In genomic region chr2:224630659-224631550, GRCh38 we compare ENCODE assay signal across 22 cellular contexts. TPM values are rescaled to one million over a fixed set of nuclear protein-coding genes. Genes with fewer than 3 reads are reported as not detected.
DNase-seq lines count a peak whose midpoint lies in the region; ATAC-seq, FAIRE-seq and TF ChIP-seq lines count a peak whose summit lies in the region.
"Had no signal": no experiment of that assay in that cellular context is flagged by ENCODE, and none has a peak within 500 bp of the region (broad histone marks: within the 10 kb centered on the region; RNA-seq: fewer than 3 reads in every experiment).

No MANE protein-coding gene starts in this region.

- H3K4me2 ChIP-seq in A549: no peak overlapping the region
- H3K4me2 ChIP-seq: BLaER1 treated with 17β-estradiol and CSF1 and Interleukin-3, amounts not matched to agents 10 nM and 100 nM had no signal

- H3K27me3 Mint-ChIP-seq in activated T-helper 2 cell treated with anti-CD3 and anti-CD28 coated beads, Interferon-gamma antibody, Interleukin-2, Interleukin-4, amounts not matched to agents 10 μg/mL and 5 μg/mL and 100 μg/mL, durations not matched to agents 14 hours and 24 hours and 36 hours (ENCODE audit: low read depth): no peaks in the 10 kb centered on the region

- H3K36me3 Mint-ChIP-seq in activated T-helper 2 cell treated with anti-CD3 and anti-CD28 coated beads, Interferon-gamma antibody, Interleukin-2, Interleukin-4, amounts not matched to agents 10 μg/mL and 5 μg/mL and 100 μg/mL, durations not matched to agents 14 hours and 24 hours and 36 hours (ENCODE audit: low read depth): no peaks in the 10 kb centered on the region
- H3K36me3 Mint-ChIP-seq: CD8-positive, alpha-beta memory T cell had no signal

- H3K9me3 Mint-ChIP-seq in activated T-helper 2 cell treated with anti-CD3 and anti-CD28 coated beads, Interferon-gamma antibody, Interleukin-2, Interleukin-4, amounts not matched to agents 10 μg/mL and 5 μg/mL and 100 μg/mL, durations not matched to agents 14 hours and 24 hours and 36 hours: no peaks in the 10 kb centered on the region
- H3K9me3 Mint-ChIP-seq: CD8-positive, alpha-beta memory T cell had no signal

- H3K27ac Mint-ChIP-seq in activated T-helper 2 cell treated with anti-CD3 and anti-CD28 coated beads, Interferon-gamma antibody, Interleukin-2, Interleukin-4, amounts not matched to agents 10 μg/mL and 5 μg/mL and 100 μg/mL, durations not matched to agents 14 hours and 24 hours and 36 hours: no peak overlapping the region
- H3K27ac Mint-ChIP-seq: CD8-positive, alpha-beta memory T cell; H9 had no signal

- no peaks in the 10 kb centered on the region for H3K9me3 ChIP-seq in A549
- H3K9me3 ChIP-seq in WERI-Rb-1 (ENCODE audit: severe bottlenecking): no peaks in the 10 kb centered on the region
- no peaks in the 10 kb centered on the region for H3K9me3 ChIP-seq in left ventricle myocardium inferior (replicated peaks)
- H3K9me3 ChIP-seq: BLaER1 treated with 17β-estradiol and CSF1 and Interleukin-3, amounts not matched to agents 10 nM and 100 nM had no signal

- TF ChIP-seq CTCF in A549 (IDR thresholded peaks at IDR 0.05): no peak
- no peak for TF ChIP-seq CTCF in WERI-Rb-1 (IDR thresholded peaks at IDR 0.05; ENCODE audit: low read depth, low read length)
- no peak for TF ChIP-seq CTCF in epithelial cell of esophagus (IDR thresholded peaks at IDR 0.05; ENCODE audit: insufficient read depth, low read depth, low read length, missing control alignments)
- TF ChIP-seq CTCF in left ventricle myocardium inferior (IDR thresholded peaks at IDR 0.05; ENCODE audit: borderline replicate concordance): no peak

- H3K4me3 ChIP-seq in A549: no peak overlapping the region
- no peak overlapping the region for H3K4me3 ChIP-seq in WERI-Rb-1 (ENCODE audit: low read depth, low read length)
- H3K4me3 ChIP-seq in epithelial cell of esophagus (ENCODE audit: low read length): no peak overlapping the region
- no peak overlapping the region for H3K4me3 ChIP-seq in left ventricle myocardium inferior
- H3K4me3 ChIP-seq: BLaER1 treated with 17β-estradiol and CSF1 and Interleukin-3, amounts not matched to agents 10 nM and 100 nM; SK-N-MC had no signal

- TF ChIP-seq POLR2A in A549 (IDR thresholded peaks at IDR 0.05; ENCODE audit: low read length): no peak

- H3K27ac ChIP-seq in A549 (no peak overlapping the region), WERI-Rb-1 (peak overlapping the region; percentile 13), left ventricle myocardium inferior (replicated peaks) (no peak overlapping the region)
- H3K27ac ChIP-seq: BLaER1 treated with 17β-estradiol and CSF1 and Interleukin-3, amounts not matched to agents 10 nM and 100 nM; SK-N-MC had no signal

- intact Hi-C loops in activated T-helper 2 cell treated with anti-CD3 and anti-CD28 coated beads, Interferon-gamma antibody, Interleukin-2, Interleukin-4, amounts not matched to agents 10 μg/mL and 5 μg/mL and 100 μg/mL, durations not matched to agents 14 hours and 24 hours and 36 hours (cut with micrococcal nuclease): no loop called here
- intact Hi-C loops in left ventricle myocardium inferior (cut with micrococcal nuclease): no loop called here

- ATAC-seq in A549 (peak; percentile 50 to 66; a peak in 5 of 6 replicates), esophagus mucosa (no peak)
- ATAC-seq: Panc1 had no signal

- whole genome bisulfite sequencing in A549 (ENCODE audit: missing lambda C conversion rate): 62% methylated on average over 6 of the region's 6 CpGs

- TF ChIP-seq EP300 in A549 (IDR thresholded peaks at IDR 0.05): no peak

- FAIRE-seq in A549 (lab: Jason Lieb, UNC): no peak
- FAIRE-seq: GM12892 had no signal

- no peak for TF ChIP-seq RAD21 in A549 (conservative IDR thresholded peaks at IDR 0.05 in 1 of 2, IDR thresholded peaks at IDR 0.05 in 1 of 2)

- POLR2A ChIA-PET in A549 (lab: Yijun Ruan, JAX): no interaction called here

- H3K4me1 ChIP-seq in A549: 0 out of 3 replicates have a peak, but pooled peaks cover 3% of the 10 kb centered on the region
- no peaks in the 10 kb centered on the region for H3K4me1 ChIP-seq in left ventricle myocardium inferior
- H3K4me1 ChIP-seq: BLaER1 treated with 17β-estradiol and CSF1 and Interleukin-3, amounts not matched to agents 10 nM and 100 nM had no signal

- H3K36me3 ChIP-seq in WERI-Rb-1: no peaks in the 10 kb centered on the region
- H3K36me3 ChIP-seq in left ventricle myocardium inferior: no peaks in the 10 kb centered on the region
- H3K36me3 ChIP-seq: BLaER1 treated with 17β-estradiol and CSF1 and Interleukin-3, amounts not matched to agents 10 nM and 100 nM had no signal

- DNase-seq in A549 (ENCODE audit: low read depth in 1 of 2, low spot score in 1 of 2) (no peak), M059J (ENCODE audit: low read depth) (peak; percentile 31), WERI-Rb-1 (peak; percentile 53), epithelial cell of esophagus (ENCODE audit: low read depth) (peak; percentile 70), NCI-H345 (lab: John Stamatoyannopoulos, UW) (no peak), left ventricle myocardium inferior (no peak)
- no peak for DNase-seq in activated T-helper 2 cell treated with anti-CD3 and anti-CD28 coated beads, Interferon-gamma antibody, Interleukin-2, Interleukin-4, amounts not matched to agents 10 μg/mL and 5 μg/mL and 100 μg/mL, durations not matched to agents 14 hours and 24 hours and 36 hours (ENCODE audit: low spot score)
- DNase-seq: CD8-positive, alpha-beta memory T cell; DND-41; GF-D8; H9; IMR-90; Kasumi-1; NCI-H1417; NCI-H187 treated with DMSO at 0.1 percent for 48 hours; NCI-H446; Right ventricle myocardium superior had no signal

- H3K4me3 Mint-ChIP-seq in activated T-helper 2 cell treated with anti-CD3 and anti-CD28 coated beads, Interferon-gamma antibody, Interleukin-2, Interleukin-4, amounts not matched to agents 10 μg/mL and 5 μg/mL and 100 μg/mL, durations not matched to agents 14 hours and 24 hours and 36 hours (ENCODE audit: low read depth): no peak overlapping the region
- H3K4me3 Mint-ChIP-seq: CD8-positive, alpha-beta memory T cell; H9 had no signal

- H3K4me1 Mint-ChIP-seq in activated T-helper 2 cell treated with anti-CD3 and anti-CD28 coated beads, Interferon-gamma antibody, Interleukin-2, Interleukin-4, amounts not matched to agents 10 μg/mL and 5 μg/mL and 100 μg/mL, durations not matched to agents 14 hours and 24 hours and 36 hours (ENCODE audit: low read depth): no peaks in the 10 kb centered on the region
- H3K4me1 Mint-ChIP-seq: CD8-positive, alpha-beta memory T cell; H9 had no signal

- H3K27me3 ChIP-seq in WERI-Rb-1 (ENCODE audit: insufficient read depth, low read depth, severe bottlenecking) (no peaks in the 10 kb centered on the region), left ventricle myocardium inferior (ENCODE audit: low read depth) (peaks cover 18% of the 10 kb centered on the region)
- H3K27me3 ChIP-seq: BLaER1 treated with 17β-estradiol and CSF1 and Interleukin-3, amounts not matched to agents 10 nM and 100 nM had no signal

- CTCF ChIA-PET in A549 (lab: Yijun Ruan, JAX): interaction anchor here (0.6 to 2.1 kb wide), 2 partner anchors 16 to 17 kb away, joined by 3 to 5 read pairs; no protein-coding TSS in a partner anchor

TF ChIP-seq in A549, 52 proteins besides CTCF, POLR2A, EP300 and RAD21:
- TF ChIP-seq NFE2L2 (conservative IDR thresholded peaks at IDR 0.05; ENCODE audit: low read length): no peak
- TF ChIP-seq CEBPB (IDR thresholded peaks at IDR 0.05): 0 out of 4 replicates have a peak, but pooled peaks of 1 of the 2 experiments have one; percentile 40
TF ChIP-seq in A549: peak in this region for 1.

RNA-seq across cellular contexts. Expression of gene CUL3, which starts 45.7 kb away (rescaled TPM):
- polyA plus RNA-seq in A549 (2011; rRNA removed) (73.9 and 79.3 TPM in 2 replicates), A549 (2017; fragmentation: RNase III; extraction: RNeasy Plus Mini Kit Qiagen cat#74134 plus additional on column Dnase treatment) (68.9 to 78.9 TPM (median 70.5 TPM) in 3 replicates)
- polyA plus RNA-seq in A549 (2012; cell fraction: cytosol; rRNA removed): 21.5 and 23.9 TPM in 2 replicates
- polyA plus RNA-seq in A549 (2012; cell fraction: nucleus; rRNA removed): 14.5 and 22.0 TPM in 2 replicates
- 67.6 and 70.0 TPM in 2 replicates for polyA minus RNA-seq in A549 (2011; rRNA and poly(A)+ RNA removed)
- 41.5 and 68.0 TPM in 2 replicates for total RNA-seq in M059J (2014; rRNA removed; shearing (Covaris generic))
- total RNA-seq in esophagus mucosa (69.7 TPM), left ventricle myocardium inferior (74.4 TPM)
- 79.6 and 89.8 TPM in 2 replicates for total RNA-seq in activated T-helper 2 cell treated with anti-CD3 and anti-CD28 coated beads, Interferon-gamma antibody, Interleukin-2, Interleukin-4, amounts not matched to agents 10 μg/mL and 5 μg/mL and 100 μg/mL, durations not matched to agents 14 hours and 24 hours and 36 hours

Comparison
In these comparisons a context has a peak if more than half of its experiments do, and no peak if none do; other contexts are left out.
1. DNase-seq: peak in M059J (single experiment), WERI-Rb-1 (single experiment) and epithelial cell of esophagus (single experiment); none in A549 (0 of 2), activated T-helper 2 cell treated with anti-CD3 and anti-CD28 coated beads, Interferon-gamma antibody, Interleukin-2, Interleukin-4, amounts not matched to agents 10 μg/mL and 5 μg/mL and 100 μg/mL, durations not matched to agents 14 hours and 24 hours and 36 hours (single experiment), NCI-H345 (single experiment) and left ventricle myocardium inferior (single experiment).